In the genomic region with DNA sequence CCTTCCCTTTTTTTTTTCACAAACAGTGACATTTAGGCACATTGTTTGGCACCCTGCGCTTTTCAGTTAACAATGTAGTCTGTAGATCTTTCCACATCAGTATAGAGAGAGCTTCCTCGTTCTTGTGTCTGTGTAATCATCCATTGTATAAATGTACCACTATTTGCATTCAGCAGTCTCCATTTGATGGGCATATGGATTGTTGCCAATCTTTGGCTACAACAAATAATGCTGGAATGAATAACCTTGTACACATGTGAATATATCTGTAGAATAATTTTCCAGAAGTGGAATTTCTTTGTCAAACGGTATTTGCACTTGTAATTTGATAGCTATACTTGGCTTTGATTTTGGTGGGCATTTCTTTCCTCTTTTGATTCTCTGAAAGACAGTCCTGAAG, we compare ENCODE assay signal across 19 cellular contexts. TPM values are rescaled to one million over a fixed set of nuclear protein-coding genes. Genes with fewer than 3 reads are reported as not detected.
"Had no signal": no experiment of that assay in that cellular context is flagged by ENCODE, and none has a peak within 500 bp of the region (broad histone marks: within the 10 kb centered on the region; RNA-seq: fewer than 3 reads in every experiment).

No MANE protein-coding gene starts in this region.

- H3K27ac ChIP-seq: epithelial cell of prostate, pancreas, right lobe of liver, uterus had no signal

- H3K9me3 ChIP-seq: pancreas, right lobe of liver, uterus had no signal

- H3K4me1 ChIP-seq: pancreas, uterus had no signal

- DNase-seq: activated CD4-positive, alpha-beta T cell treated with anti-CD3 and anti-CD28 coated beads, Interleukin-2, amount 10 ng/mL, durations not matched to agents 24 days and 14 days; activated CD8-positive, alpha-beta T cell treated with anti-CD3 and anti-CD28 coated beads for 36 hours; activated naive CD4-positive, alpha-beta T cell; activated naive CD8-positive, alpha-beta T cell treated with anti-CD3 and anti-CD28 coated beads for 36 hours; activated T-cell treated with anti-CD3 and anti-CD28 coated beads, Interleukin-2, amount 50 U/mL, for 1 hour; amniotic stem cell; dorsolateral prefrontal cortex; foreskin fibroblast; mesendoderm; naive thymus-derived CD8-positive, alpha-beta T cell; pancreas; right lobe of liver; small intestine; stimulated activated CD4-positive, alpha-beta T cell treated with anti-CD3 and anti-CD28 coated beads, Interleukin-4, amount 100 ng/mL, for 1 hour; uterus had no signal

- ATAC-seq: activated CD8-positive, alpha-beta T cell treated with anti-CD3 and anti-CD28 coated beads for 36 hours; activated T-helper 17 cell treated with anti-CD3 and anti-CD28 coated beads, Interleukin-2, amount 50 U/mL, for 72 hours; naive thymus-derived CD8-positive, alpha-beta T cell; pancreas; right lobe of liver; stimulated activated effector memory CD8-positive, alpha-beta T cell treated with anti-CD3 and anti-CD28 coated beads, Interleukin-12 subunit alpha, Interleukin-12 subunit beta, amount 100 ng/mL, for 72 hours had no signal

- H3K36me3 ChIP-seq: uterus had no signal

- H3K27me3 ChIP-seq: dorsolateral prefrontal cortex, pancreas, right lobe of liver, uterus had no signal

- H3K4me3 ChIP-seq: dorsolateral prefrontal cortex, pancreas, right lobe of liver, uterus had no signal

RNA-seq across cellular contexts. Expression of a gene that starts 17.1 kb away (rescaled TPM):
- total RNA-seq: activated CD4-positive, alpha-beta T cell treated with anti-CD3 and anti-CD28 coated beads, Interleukin-2, amount 10 ng/mL, durations not matched to agents 24 days and 14 days; activated CD8-positive, alpha-beta T cell treated with anti-CD3 and anti-CD28 coated beads for 36 hours; glomerular endothelial cell had no signal
